In the genomic region with DNA sequence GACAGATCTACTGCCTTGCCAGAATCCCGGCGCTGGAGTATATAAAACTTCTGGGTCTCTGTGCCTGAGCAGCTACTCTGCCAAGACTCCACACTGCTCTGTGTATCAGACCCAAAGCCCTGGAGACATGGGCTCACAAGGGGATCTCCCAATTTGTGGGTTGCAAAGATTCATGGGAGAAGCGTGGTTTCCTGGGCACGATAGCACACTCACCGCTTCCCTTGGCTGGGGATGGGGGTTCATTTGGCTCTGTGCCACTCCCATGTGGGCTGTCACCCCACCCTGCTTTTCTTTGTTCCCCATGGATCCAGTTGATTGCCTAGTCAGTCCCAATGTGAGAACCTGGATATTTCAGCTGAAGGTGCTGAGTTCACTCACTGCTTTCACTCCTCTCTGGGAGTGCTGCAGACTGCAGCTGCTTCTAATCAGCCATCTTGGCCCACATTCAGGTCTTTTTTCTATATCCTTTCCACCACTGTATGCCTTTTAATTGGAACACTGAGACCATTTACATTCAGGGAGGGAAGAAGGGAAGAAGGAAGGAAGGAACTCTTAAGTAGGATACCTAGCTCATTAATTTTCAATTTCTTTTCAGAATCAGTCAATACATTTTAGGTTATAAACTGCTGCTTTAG, we compare ENCODE assay signal across 16 cellular contexts. TPM values are rescaled to one million over a fixed set of nuclear protein-coding genes. Genes with fewer than 3 reads are reported as not detected.
DNase-seq lines count a peak whose midpoint lies in the region; ATAC-seq, FAIRE-seq and TF ChIP-seq lines count a peak whose summit lies in the region.
"Had no signal": no experiment of that assay in that cellular context is flagged by ENCODE, and none has a peak within 500 bp of the region (broad histone marks: within the 10 kb centered on the region; RNA-seq: fewer than 3 reads in every experiment).

No MANE protein-coding gene starts in this region.

- TF ChIP-seq EP300 in upper lobe of left lung (IDR thresholded peaks at IDR 0.05): no peak

- H3K4me1 ChIP-seq in right cardiac atrium (ENCODE audit: control insufficient read depth, insufficient read depth, low read length) (no peaks in the 10 kb centered on the region), fibroblast of lung (ENCODE audit: control insufficient read depth, extremely low read depth, insufficient read depth, low read length) (peaks cover 2% of the 10 kb centered on the region), upper lobe of left lung (no peaks in the 10 kb centered on the region)
- H3K4me1 ChIP-seq: breast epithelium, gastrocnemius medialis, SJSA1 had no signal

- H3K79me2 ChIP-seq in fibroblast of lung (ENCODE audit: control insufficient read depth, insufficient read depth, low read length): no peaks in the 10 kb centered on the region

- peaks cover 10% of the 10 kb centered on the region for H3K4me1 Mint-ChIP-seq in T-helper 17 cell

- H3K9me3 ChIP-seq in right cardiac atrium (ENCODE audit: control insufficient read depth, low read length) (no peaks in the 10 kb centered on the region), T-helper 17 cell (ENCODE audit: control insufficient read depth, low read length, poor library complexity, severe bottlenecking) (no peaks in the 10 kb centered on the region), fibroblast of lung (ENCODE audit: control insufficient read depth, insufficient read depth, low read depth, low read length) (no peaks in the 10 kb centered on the region), upper lobe of left lung (no peaks in the 10 kb centered on the region)
- H3K9me3 ChIP-seq: breast epithelium, gastrocnemius medialis, SJSA1, thoracic aorta had no signal

- peaks cover 8% of the 10 kb centered on the region for H3K27me3 Mint-ChIP-seq in T-helper 17 cell

- no peaks in the 10 kb centered on the region for H4K20me1 ChIP-seq in fibroblast of lung (ENCODE audit: control insufficient read depth, extremely low read depth, insufficient read depth, low read length)

- DNase-seq in right cardiac atrium (peak in 2 of 3 donors; percentile 19 to 29), Right ventricle myocardium inferior (ENCODE audit: missing footprints) (no peak), T-helper 17 cell (no peak), fibroblast of lung (ENCODE audit: low read depth in 2 of 2) (peak; percentile 12 to 47), upper lobe of left lung (no peak), dorsolateral prefrontal cortex (no peak), GM19239 (ENCODE audit: insufficient read length, low spot score) (no peak)
- DNase-seq in activated CD8-positive, alpha-beta memory T cell treated with anti-CD3 and anti-CD28 coated beads, Interleukin-2, amount 50 U/mL, for 48 hours: no peak
- DNase-seq: COR-L47; gastrocnemius medialis; NCI-H1417; stimulated activated CD4-positive, alpha-beta T cell treated with anti-CD3 and anti-CD28 coated beads, Interleukin-4, amount 100 ng/mL, for 4 hours had no signal

- TF ChIP-seq CTCF in fibroblast of lung (conservative IDR thresholded peaks at IDR 0.05 in 1 of 2, IDR thresholded peaks at IDR 0.05 in 1 of 2; ENCODE audit: low read depth in 1 of 2, low read length in 2 of 2): no peak
- no peak for TF ChIP-seq CTCF in upper lobe of left lung (IDR thresholded peaks at IDR 0.05)
- no peak for TF ChIP-seq CTCF in dorsolateral prefrontal cortex (IDR thresholded peaks at IDR 0.05 in 54 of 56, conservative IDR thresholded peaks at IDR 0.05 in 2 of 56; ENCODE audit: low read depth in 1 of 56, partially characterized antibody in 56 of 56)

- H3K36me3 ChIP-seq in fibroblast of lung (ENCODE audit: control insufficient read depth, insufficient read depth, low read length): no peaks in the 10 kb centered on the region
- no peaks in the 10 kb centered on the region for H3K36me3 ChIP-seq in upper lobe of left lung
- H3K36me3 ChIP-seq: breast epithelium, gastrocnemius medialis, SJSA1, thoracic aorta had no signal

- peak in 1 of 2 donors; percentile 45 for ATAC-seq in right cardiac atrium
- ATAC-seq in Right ventricle myocardium inferior: no peak
- ATAC-seq in T-helper 17 cell: peak; percentile 94
- ATAC-seq in upper lobe of left lung (ENCODE audit: low FRiP score in 2 of 2): peak; percentile 17 to 26
- ATAC-seq: gastrocnemius medialis had no signal

- H3K36me3 Mint-ChIP-seq in T-helper 17 cell (ENCODE audit: low read depth): no peaks in the 10 kb centered on the region

- H3K27me3 ChIP-seq in right cardiac atrium (ENCODE audit: control insufficient read depth, insufficient read depth) (no peaks in the 10 kb centered on the region), fibroblast of lung (ENCODE audit: control insufficient read depth, insufficient read depth, low read length) (no peaks in the 10 kb centered on the region), upper lobe of left lung (no peaks in the 10 kb centered on the region), dorsolateral prefrontal cortex (no peaks in the 10 kb centered on the region)
- H3K27me3 ChIP-seq: breast epithelium, gastrocnemius medialis had no signal

- 53% methylated on average over 5 of the region's 5 CpGs for WGBS in right cardiac atrium
- WGBS in upper lobe of left lung, 2 donors: 51 to 62% methylated on average over 3 to 5 of the region's 5 CpGs

- H3K9ac ChIP-seq in fibroblast of lung (ENCODE audit: insufficient read depth, low read length): no peak overlapping the region

- no peak for TF ChIP-seq POLR2A in upper lobe of left lung (IDR thresholded peaks at IDR 0.05)

- H3K4me2 ChIP-seq in fibroblast of lung (ENCODE audit: extremely low read depth, insufficient read depth, low read length): peak overlapping the region; percentile 51

- no peak for FAIRE-seq in GM19239 (lab: Jason Lieb, UNC)
- FAIRE-seq: GM12891 had no signal

- H2AFZ ChIP-seq in fibroblast of lung (ENCODE audit: low read length): peak overlapping the region; percentile 46

- intact Hi-C loops in right cardiac atrium (cut with DNase I): no loop called here
- intact Hi-C loops in Right ventricle myocardium inferior (cut with DNase I): no loop called here
- intact Hi-C loops in dorsolateral prefrontal cortex (cut with DNase I): no loop called here

- H3K4me3 ChIP-seq in right cardiac atrium (ENCODE audit: low read length) (no peak overlapping the region), fibroblast of lung (replicated peaks in 1 of 4; ENCODE audit: control extremely low read depth in 1 of 4, insufficient read depth in 1 of 4, low read depth in 3 of 4, low read length in 4 of 4) (peak overlapping the region in 1 of 4 experiments; percentile 35), upper lobe of left lung (no peak overlapping the region), dorsolateral prefrontal cortex (no peak overlapping the region)
- H3K4me3 ChIP-seq: gastrocnemius medialis, SJSA1, thoracic aorta had no signal

- H3K27ac ChIP-seq in right cardiac atrium (ENCODE audit: low read length) (no peak overlapping the region), fibroblast of lung (ENCODE audit: insufficient read depth, low read length) (no peak overlapping the region), upper lobe of left lung (no peak overlapping the region), dorsolateral prefrontal cortex (no peak overlapping the region)
- H3K27ac ChIP-seq: breast epithelium, gastrocnemius medialis, SJSA1, thoracic aorta had no signal

- H3K4me3 Mint-ChIP-seq in T-helper 17 cell: peak overlapping the region; percentile 70

- H3K27ac Mint-ChIP-seq in T-helper 17 cell: peak overlapping the region; percentile 66

RNA-seq across cellular contexts. Expression of gene PCNX4, which starts 39.9 kb away (rescaled TPM):
- 10 to 100 TPM; 29.7 to 41.3 (median 33.0) TPM for total RNA-seq in right cardiac atrium
- 19.5 TPM for polyA plus RNA-seq in right cardiac atrium
- 23.5 TPM for total RNA-seq in Right ventricle myocardium inferior
- 10 to 100 TPM; 27.7 to 35.3 TPM for total RNA-seq in T-helper 17 cell
- 69.9 and 95.0 TPM in 2 replicates for total RNA-seq in fibroblast of lung
- 52.1 and 57.8 TPM in 2 replicates for polyA plus RNA-seq in fibroblast of lung
- 37.1 and 41.3 TPM in 2 replicates for polyA plus RNA-seq in fibroblast of lung (2012)
- 143 and 180 TPM in 2 replicates for polyA minus RNA-seq in fibroblast of lung (ENCODE audit: low replicate concordance)
- 10 to 100 TPM; 35.0 to 75.1 (median 48.7) TPM for total RNA-seq in upper lobe of left lung
- total RNA-seq in dorsolateral prefrontal cortex: 10 to 100 TPM; 40.1 to 76.5 (median 55.8) TPM

Comparison
In these comparisons a context has a peak if more than half of its experiments do, and no peak if none do; other contexts are left out.
1. DNase-seq: peak in right cardiac atrium (2 of 3) and fibroblast of lung (2 of 2); none in Right ventricle myocardium inferior (single experiment), T-helper 17 cell (0 of 3), upper lobe of left lung (0 of 2), activated CD8-positive, alpha-beta memory T cell treated with anti-CD3 and anti-CD28 coated beads, Interleukin-2, amount 50 U/mL, for 48 hours (single experiment), dorsolateral prefrontal cortex (0 of 10) and GM19239 (single experiment).